Comparison of ENCODE assay signal across 15 cellular contexts in genomic region chr6:92589970-92590369, GRCh38.
"Had no signal": no experiment of that assay in that cellular context is flagged by ENCODE, and none has a peak within 500 bp of the region (broad histone marks: within the 10 kb centered on the region; RNA-seq: fewer than 3 reads in every experiment).

No MANE protein-coding gene starts in this region.

- H3K27me3 ChIP-seq: ascending aorta, left lung had no signal

- H3K9me3 ChIP-seq: ascending aorta, left lung had no signal

- H3K4me1 ChIP-seq: ascending aorta, left lung had no signal

- ATAC-seq: activated T-cell treated with anti-CD3 and anti-CD28 coated beads, Interleukin-2, amount 50 U/mL, for 4 hours; left lung had no signal

- H3K36me3 ChIP-seq: ascending aorta, left lung had no signal

- H3K27ac ChIP-seq: ascending aorta, coronary artery, epithelial cell of prostate, left lung had no signal

- H3K4me3 ChIP-seq: ascending aorta, coronary artery, left lung had no signal

- DNase-seq: activated CD4-positive, alpha-beta T cell treated with anti-CD3 and anti-CD28 coated beads, Interleukin-2, amount 50 U/mL, for 4 hours; activated CD4-positive, CD25-positive, alpha-beta regulatory T cell treated with anti-CD3 and anti-CD28 coated beads, Interleukin-2, amount 50 U/mL, for 72 hours; activated gamma-delta T cell treated with Interleukin-2 at 50 U/mL for 16 hours; activated T-cell treated with anti-CD3 and anti-CD28 coated beads, Interleukin-2, amount 50 U/mL, for 4 hours; caudate nucleus; effector CD4-positive, alpha-beta T cell; head of caudate nucleus; islet precursor cell; left lung; nephron progenitor cell; stimulated activated CD4-positive, alpha-beta T cell treated with anti-CD3 and anti-CD28 coated beads, Interleukin-2, amount 100 ng/mL, for 48 hours; stimulated activated naive CD4-positive, alpha-beta T cell treated with Interleukin-2 at 50 U/mL for 16 hours had no signal
